Comparison of ENCODE assay signal across 1 cellular context in genomic region chr20:1212607-1213396, GRCh38.
TF ChIP-seq lines count a peak whose summit lies in the region.

No MANE protein-coding gene starts in this region.

TF ChIP-seq in K562, 482 proteins besides CTCF, POLR2A, EP300 and RAD21 (continued from another document and continues in another):
- TF ChIP-seq FOXP4 (CRISPR knock-in tag; IDR thresholded peaks at IDR 0.05; ENCODE audit: borderline replicate concordance), result no peak
- no peak for TF ChIP-seq NFE2L1 (tag; IDR thresholded peaks at IDR 0.05; ENCODE audit: borderline replicate concordance, low read depth)
- TF ChIP-seq BMI1 (IDR thresholded peaks at IDR 0.05; ENCODE audit: low read length), result no peak
- TF ChIP-seq CXXC5 (CRISPR knock-in tag; IDR thresholded peaks at IDR 0.05), result no peak
- TF ChIP-seq, protein P1, sequence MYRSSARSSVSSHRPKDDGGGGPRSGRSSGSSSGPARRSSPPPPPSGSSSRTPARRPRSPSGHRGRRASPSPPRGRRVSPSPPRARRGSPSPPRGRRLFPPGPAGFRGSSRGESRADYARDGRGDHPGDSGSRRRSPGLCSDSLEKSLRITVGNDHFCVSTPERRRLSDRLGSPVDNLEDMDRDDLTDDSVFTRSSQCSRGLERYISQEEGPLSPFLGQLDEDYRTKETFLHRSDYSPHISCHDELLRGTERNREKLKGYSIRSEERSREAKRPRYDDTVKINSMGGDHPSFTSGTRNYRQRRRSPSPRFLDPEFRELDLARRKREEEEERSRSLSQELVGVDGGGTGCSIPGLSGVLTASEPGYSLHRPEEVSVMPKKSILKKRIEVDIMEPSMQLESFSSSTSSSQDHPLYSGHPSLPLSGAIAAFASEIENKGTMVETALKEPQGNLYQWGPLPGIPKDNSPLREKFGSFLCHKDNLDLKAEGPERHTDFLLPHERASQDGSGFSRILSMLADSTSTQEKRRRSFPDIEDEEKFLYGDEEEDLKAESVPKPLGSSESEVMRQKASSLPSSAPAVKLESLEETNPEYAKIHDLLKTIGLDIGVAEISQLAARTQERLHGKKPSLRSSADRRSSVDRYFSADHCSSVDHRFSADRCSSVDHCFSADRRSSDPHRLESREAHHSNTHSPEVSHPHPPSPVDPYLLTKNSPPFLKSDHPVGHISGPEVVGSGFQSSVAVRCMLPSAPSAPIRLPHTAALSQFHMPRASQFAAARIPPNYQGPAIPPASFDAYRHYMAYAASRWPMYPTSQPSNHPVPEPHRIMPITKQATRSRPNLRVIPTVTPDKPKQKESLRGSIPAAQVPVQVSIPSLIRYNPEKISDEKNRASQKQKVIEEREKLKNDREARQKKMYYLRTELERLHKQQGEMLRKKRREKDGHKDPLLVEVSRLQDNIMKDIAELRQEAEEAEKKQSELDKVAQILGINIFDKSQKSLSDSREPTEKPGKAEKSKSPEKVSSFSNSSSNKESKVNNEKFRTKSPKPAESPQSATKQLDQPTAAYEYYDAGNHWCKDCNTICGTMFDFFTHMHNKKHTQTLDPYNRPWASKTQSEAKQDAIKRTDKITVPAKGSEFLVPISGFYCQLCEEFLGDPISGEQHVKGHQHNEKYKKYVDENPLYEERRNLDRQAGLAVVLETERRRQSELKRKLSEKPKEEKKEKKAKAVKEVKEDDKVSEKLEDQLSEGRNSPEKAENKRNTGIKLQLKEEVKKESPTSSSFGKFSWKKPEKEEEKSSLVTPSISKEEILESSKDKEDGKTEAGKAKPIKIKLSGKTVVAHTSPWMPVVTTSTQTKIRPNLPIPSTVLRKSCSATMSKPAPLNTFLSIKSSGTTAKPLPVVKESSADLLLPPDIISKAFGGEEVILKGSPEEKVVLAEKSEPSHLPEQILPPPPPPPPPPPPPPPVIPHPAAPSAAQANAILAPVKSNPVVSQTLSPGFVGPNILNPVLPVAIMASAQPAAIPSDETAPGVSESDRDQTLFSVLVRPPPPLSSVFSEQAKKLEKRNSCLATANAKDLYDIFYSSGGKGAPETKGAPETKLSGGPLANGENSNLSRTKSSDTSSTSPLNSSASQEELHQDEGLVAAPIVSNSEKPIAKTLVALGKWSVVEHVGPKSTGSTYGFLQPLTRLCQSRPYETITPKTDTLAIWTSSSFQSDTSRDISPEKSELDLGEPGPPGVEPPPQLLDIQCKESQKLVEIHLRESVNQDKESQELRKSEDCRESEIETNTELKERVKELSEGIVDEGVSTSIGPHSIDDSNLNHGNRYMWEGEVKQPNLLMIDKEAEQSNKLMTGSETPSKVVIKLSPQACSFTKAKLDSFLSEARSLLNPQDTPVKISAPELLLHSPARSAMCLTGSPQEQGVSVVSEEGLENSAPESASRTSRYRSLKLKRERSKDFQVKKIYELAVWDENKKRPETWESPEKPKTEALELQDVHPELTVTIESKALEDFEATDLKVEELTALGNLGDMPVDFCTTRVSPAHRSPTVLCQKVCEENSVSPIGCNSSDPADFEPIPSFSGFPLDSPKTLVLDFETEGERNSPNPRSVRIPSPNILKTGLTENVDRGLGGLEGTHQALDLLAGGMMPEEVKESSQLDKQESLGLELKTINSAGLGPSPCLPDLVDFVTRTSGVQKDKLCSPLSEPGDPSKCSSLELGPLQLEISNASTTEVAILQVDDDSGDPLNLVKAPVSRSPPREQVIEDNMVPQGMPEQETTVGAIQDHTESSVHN (IDR thresholded peaks at IDR 0.05; ENCODE audit: borderline replicate concordance in 1 of 2, low read depth in 1 of 2), result no peak
- TF ChIP-seq CREM (IDR thresholded peaks at IDR 0.05; ENCODE audit: low read depth), result 0 out of 2 replicates have a peak, but pooled peaks have one; percentile 41
- no peak for TF ChIP-seq SRSF3 (IDR thresholded peaks at IDR 0.05; ENCODE audit: insufficient read depth, low read length)
- TF ChIP-seq KLF10 (CRISPR knock-in tag; IDR thresholded peaks at IDR 0.05), result no peak
- TF ChIP-seq, protein P2, sequence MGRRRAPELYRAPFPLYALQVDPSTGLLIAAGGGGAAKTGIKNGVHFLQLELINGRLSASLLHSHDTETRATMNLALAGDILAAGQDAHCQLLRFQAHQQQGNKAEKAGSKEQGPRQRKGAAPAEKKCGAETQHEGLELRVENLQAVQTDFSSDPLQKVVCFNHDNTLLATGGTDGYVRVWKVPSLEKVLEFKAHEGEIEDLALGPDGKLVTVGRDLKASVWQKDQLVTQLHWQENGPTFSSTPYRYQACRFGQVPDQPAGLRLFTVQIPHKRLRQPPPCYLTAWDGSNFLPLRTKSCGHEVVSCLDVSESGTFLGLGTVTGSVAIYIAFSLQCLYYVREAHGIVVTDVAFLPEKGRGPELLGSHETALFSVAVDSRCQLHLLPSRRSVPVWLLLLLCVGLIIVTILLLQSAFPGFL (CRISPR knock-in tag; IDR thresholded peaks at IDR 0.05), result no peak
- TF ChIP-seq ZNF347 (CRISPR knock-in tag; IDR thresholded peaks at IDR 0.05; ENCODE audit: low read depth), result no peak
- no peak for TF ChIP-seq TRIM24 (IDR thresholded peaks at IDR 0.05)
- no peak for TF ChIP-seq NR3C1 (CRISPR knock-in tag; IDR thresholded peaks at IDR 0.05)
- TF ChIP-seq, protein P3, sequence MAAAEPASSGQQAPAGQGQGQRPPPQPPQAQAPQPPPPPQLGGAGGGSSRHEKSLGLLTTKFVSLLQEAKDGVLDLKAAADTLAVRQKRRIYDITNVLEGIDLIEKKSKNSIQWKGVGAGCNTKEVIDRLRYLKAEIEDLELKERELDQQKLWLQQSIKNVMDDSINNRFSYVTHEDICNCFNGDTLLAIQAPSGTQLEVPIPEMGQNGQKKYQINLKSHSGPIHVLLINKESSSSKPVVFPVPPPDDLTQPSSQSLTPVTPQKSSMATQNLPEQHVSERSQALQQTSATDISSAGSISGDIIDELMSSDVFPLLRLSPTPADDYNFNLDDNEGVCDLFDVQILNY (CRISPR knock-in tag; IDR thresholded peaks at IDR 0.05), result 0 out of 2 replicates have a peak, but pooled peaks have one; percentile 42
- TF ChIP-seq STAG1 (CRISPR knock-in tag; IDR thresholded peaks at IDR 0.05; ENCODE audit: borderline replicate concordance), result no peak; the same call in 1 of the 2 replicates
- no peak for TF ChIP-seq SMARCC2 (IDR thresholded peaks at IDR 0.05; ENCODE audit: low read depth)
- no peak for TF ChIP-seq ATF1 (CRISPR knock-in tag; IDR thresholded peaks at IDR 0.05)
- TF ChIP-seq ATF1 (tag; IDR thresholded peaks at IDR 0.05), result 0 out of 2 replicates have a peak, but pooled peaks have one; percentile 13
- no peak for TF ChIP-seq ZNF253 (CRISPR knock-in tag; conservative IDR thresholded peaks at IDR 0.05)
- no peak for TF ChIP-seq RBM25 (IDR thresholded peaks at IDR 0.05; ENCODE audit: low read depth, low read length, severe bottlenecking)
- no peak for TF ChIP-seq MCM5 (IDR thresholded peaks at IDR 0.05; ENCODE audit: low read depth)
- TF ChIP-seq NFE2 (IDR thresholded peaks at IDR 0.05; ENCODE audit: low read depth), result peak; percentile 33; the same call in 1 of the 2 replicates
- no peak for TF ChIP-seq ZNF408 (CRISPR knock-in tag; IDR thresholded peaks at IDR 0.05; ENCODE audit: low read depth)
- no peak for TF ChIP-seq SMAD2 (IDR thresholded peaks at IDR 0.05; ENCODE audit: low read depth, low read length)
- peak; percentile 70; the same call in 1 of the 2 replicates for TF ChIP-seq CTBP1 (IDR thresholded peaks at IDR 0.05; ENCODE audit: borderline replicate concordance)
- TF ChIP-seq PML (IDR thresholded peaks at IDR 0.05; ENCODE audit: low read length), result no peak
- TF ChIP-seq ILK (tag; IDR thresholded peaks at IDR 0.05; ENCODE audit: borderline replicate concordance, low read depth), result no peak
- no peak for TF ChIP-seq MCM2 (IDR thresholded peaks at IDR 0.05; ENCODE audit: low read depth)
- TF ChIP-seq SIN3A (IDR thresholded peaks at IDR 0.05; ENCODE audit: borderline replicate concordance in 2 of 2, control insufficient read depth in 1 of 2, low read depth in 2 of 2, low read length in 2 of 2), result no peak
- peak; percentile 73 for TF ChIP-seq SMC3 (conservative IDR thresholded peaks at IDR 0.05; ENCODE audit: insufficient read depth, low read depth, low read length)
- no peak for TF ChIP-seq PHTF2 (CRISPR knock-in tag; IDR thresholded peaks at IDR 0.05)
- TF ChIP-seq KAT8 (IDR thresholded peaks at IDR 0.05; ENCODE audit: low read depth), result no peak
- no peak for TF ChIP-seq PCBP1 (IDR thresholded peaks at IDR 0.05; ENCODE audit: low read depth, low read length, poor library complexity, severe bottlenecking)
- peak; percentile 45; the same call in 1 of the 2 replicates for TF ChIP-seq SP1 (CRISPR knock-in tag; IDR thresholded peaks at IDR 0.05)
- TF ChIP-seq RUNX1 (IDR thresholded peaks at IDR 0.05; ENCODE audit: low read depth), result no peak
- TF ChIP-seq, protein P4, sequence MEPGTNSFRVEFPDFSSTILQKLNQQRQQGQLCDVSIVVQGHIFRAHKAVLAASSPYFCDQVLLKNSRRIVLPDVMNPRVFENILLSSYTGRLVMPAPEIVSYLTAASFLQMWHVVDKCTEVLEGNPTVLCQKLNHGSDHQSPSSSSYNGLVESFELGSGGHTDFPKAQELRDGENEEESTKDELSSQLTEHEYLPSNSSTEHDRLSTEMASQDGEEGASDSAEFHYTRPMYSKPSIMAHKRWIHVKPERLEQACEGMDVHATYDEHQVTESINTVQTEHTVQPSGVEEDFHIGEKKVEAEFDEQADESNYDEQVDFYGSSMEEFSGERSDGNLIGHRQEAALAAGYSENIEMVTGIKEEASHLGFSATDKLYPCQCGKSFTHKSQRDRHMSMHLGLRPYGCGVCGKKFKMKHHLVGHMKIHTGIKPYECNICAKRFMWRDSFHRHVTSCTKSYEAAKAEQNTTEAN (CRISPR knock-in tag; IDR thresholded peaks at IDR 0.05), result no peak
- no peak for TF ChIP-seq ZNF277 (CRISPR knock-in tag; IDR thresholded peaks at IDR 0.05; ENCODE audit: borderline replicate concordance)
- TF ChIP-seq TEAD2 (tag; IDR thresholded peaks at IDR 0.05), result no peak
- TF ChIP-seq, protein P5, sequence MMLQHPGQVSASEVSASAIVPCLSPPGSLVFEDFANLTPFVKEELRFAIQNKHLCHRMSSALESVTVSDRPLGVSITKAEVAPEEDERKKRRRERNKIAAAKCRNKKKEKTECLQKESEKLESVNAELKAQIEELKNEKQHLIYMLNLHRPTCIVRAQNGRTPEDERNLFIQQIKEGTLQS (IDR thresholded peaks at IDR 0.05), result no peak
- TF ChIP-seq, protein P5 (CRISPR knock-in tag; conservative IDR thresholded peaks at IDR 0.05), result no peak
- TF ChIP-seq, protein P6, sequence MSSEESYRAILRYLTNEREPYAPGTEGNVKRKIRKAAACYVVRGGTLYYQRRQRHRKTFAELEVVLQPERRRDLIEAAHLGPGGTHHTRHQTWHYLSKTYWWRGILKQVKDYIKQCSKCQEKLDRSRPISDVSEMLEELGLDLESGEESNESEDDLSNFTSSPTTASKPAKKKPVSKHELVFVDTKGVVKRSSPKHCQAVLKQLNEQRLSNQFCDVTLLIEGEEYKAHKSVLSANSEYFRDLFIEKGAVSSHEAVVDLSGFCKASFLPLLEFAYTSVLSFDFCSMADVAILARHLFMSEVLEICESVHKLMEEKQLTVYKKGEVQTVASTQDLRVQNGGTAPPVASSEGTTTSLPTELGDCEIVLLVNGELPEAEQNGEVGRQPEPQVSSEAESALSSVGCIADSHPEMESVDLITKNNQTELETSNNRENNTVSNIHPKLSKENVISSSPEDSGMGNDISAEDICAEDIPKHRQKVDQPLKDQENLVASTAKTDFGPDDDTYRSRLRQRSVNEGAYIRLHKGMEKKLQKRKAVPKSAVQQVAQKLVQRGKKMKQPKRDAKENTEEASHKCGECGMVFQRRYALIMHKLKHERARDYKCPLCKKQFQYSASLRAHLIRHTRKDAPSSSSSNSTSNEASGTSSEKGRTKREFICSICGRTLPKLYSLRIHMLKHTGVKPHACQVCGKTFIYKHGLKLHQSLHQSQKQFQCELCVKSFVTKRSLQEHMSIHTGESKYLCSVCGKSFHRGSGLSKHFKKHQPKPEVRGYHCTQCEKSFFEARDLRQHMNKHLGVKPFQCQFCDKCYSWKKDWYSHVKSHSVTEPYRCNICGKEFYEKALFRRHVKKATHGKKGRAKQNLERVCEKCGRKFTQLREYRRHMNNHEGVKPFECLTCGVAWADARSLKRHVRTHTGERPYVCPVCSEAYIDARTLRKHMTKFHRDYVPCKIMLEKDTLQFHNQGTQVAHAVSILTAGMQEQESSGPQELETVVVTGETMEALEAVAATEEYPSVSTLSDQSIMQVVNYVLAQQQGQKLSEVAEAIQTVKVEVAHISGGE (CRISPR knock-in tag; IDR thresholded peaks at IDR 0.05), result no peak
- no peak for TF ChIP-seq KDM2B (CRISPR knock-in tag; IDR thresholded peaks at IDR 0.05)
- TF ChIP-seq RBBP5 (IDR thresholded peaks at IDR 0.05; ENCODE audit: borderline replicate concordance, insufficient read depth, low read length, poor library complexity, severe bottlenecking), result no peak
- TF ChIP-seq BACH1 (tag; IDR thresholded peaks at IDR 0.05), result 0 out of 2 replicates have a peak, but pooled peaks have one; percentile 27
- no peak for TF ChIP-seq ZNF584 (CRISPR knock-in tag; IDR thresholded peaks at IDR 0.05; ENCODE audit: low read depth)
- no peak for TF ChIP-seq STAT5A (IDR thresholded peaks at IDR 0.05; ENCODE audit: borderline replicate concordance, low read length)
- TF ChIP-seq ZNF143 (CRISPR knock-in tag; IDR thresholded peaks at IDR 0.05), result no peak
- no peak for TF ChIP-seq NR2C1 (IDR thresholded peaks at IDR 0.05)
- TF ChIP-seq NR2C1 (tag; IDR thresholded peaks at IDR 0.05), result peak; percentile 20; the same call in 1 of the 2 replicates
- TF ChIP-seq BRF1 (IDR thresholded peaks at IDR 0.05; ENCODE audit: borderline replicate concordance, extremely low read depth, insufficient read length), result no peak
- no peak for TF ChIP-seq SRSF1 (IDR thresholded peaks at IDR 0.05; ENCODE audit: low read depth, low read length)
- TF ChIP-seq L3MBTL2 (IDR thresholded peaks at IDR 0.05), result no peak
- no peak for TF ChIP-seq ZNF174 (CRISPR knock-in tag; IDR thresholded peaks at IDR 0.05)
